Comparison of ENCODE assay signal across 9 cellular contexts in the genomic region with DNA sequence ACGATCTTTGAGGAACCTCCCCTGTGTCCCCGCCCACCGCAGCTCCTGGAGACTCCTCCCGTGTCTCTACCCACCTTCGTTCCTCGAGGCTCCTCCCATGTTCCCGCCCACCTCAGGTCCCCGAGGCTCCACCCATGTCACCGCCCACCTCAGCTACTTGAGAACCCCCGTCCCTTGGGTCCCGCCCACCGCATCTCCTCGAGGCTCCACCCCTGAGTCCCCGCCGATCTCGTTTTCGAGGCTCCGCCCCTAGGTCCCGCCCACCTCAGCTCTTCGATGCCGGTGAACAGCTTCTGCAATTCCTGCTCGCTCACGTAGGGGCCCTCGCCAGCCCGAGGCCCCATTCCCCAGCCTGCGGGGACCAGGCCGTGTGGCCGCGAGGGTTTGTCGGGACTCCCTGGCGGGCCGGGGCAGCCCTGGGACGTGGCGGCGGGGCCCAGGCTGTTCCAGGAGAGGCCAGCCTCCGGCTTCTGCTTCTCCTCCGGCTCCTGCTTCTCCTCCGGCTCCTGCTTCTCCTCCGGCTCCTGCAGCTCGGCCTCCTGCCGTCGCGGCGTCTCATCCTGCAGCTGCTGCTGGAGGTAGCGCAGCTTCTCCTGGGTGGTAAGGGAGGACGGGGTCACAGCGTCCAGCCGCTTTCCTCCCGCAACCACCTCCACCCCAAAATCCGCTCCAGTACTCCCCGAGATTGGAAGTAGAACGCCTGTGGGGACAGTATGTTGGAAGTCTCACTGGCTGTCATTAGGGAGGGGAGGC. TPM values are rescaled to one million over a fixed set of nuclear protein-coding genes. Genes with fewer than 3 reads are reported as not detected.
A peak's percentile ranks its signal among the peaks of the same experiment; 100 is the strongest.
DNase-seq lines count a peak whose midpoint lies in the region; ATAC-seq and TF ChIP-seq lines count a peak whose summit lies in the region.
"Had no signal": no experiment of that assay in that cellular context is flagged by ENCODE, and none has a peak within 500 bp of the region (broad histone marks: within the 10 kb centered on the region; RNA-seq: fewer than 3 reads in every experiment).

No MANE protein-coding gene starts in this region.

- H3K27ac ChIP-seq in psoas muscle = no peak overlapping the region

- no peaks in the 10 kb centered on the region for H3K9me3 ChIP-seq in psoas muscle

- no peak overlapping the region for H3K27ac Mint-ChIP-seq in activated CD4-positive, alpha-beta T cell treated with anti-CD3 and anti-CD28 coated beads, Interleukin-2, amount 10 ng/mL, durations not matched to agents 24 days and 14 days

- TF ChIP-seq POLR2A in erythroblast (IDR thresholded peaks at IDR 0.05; ENCODE audit: low read length) = no peak

- no peaks in the 10 kb centered on the region for H3K4me1 ChIP-seq in psoas muscle

- H3K36me3 ChIP-seq in psoas muscle (ENCODE audit: insufficient read depth in 1 of 2, low read depth in 1 of 2) = no peaks in the 10 kb centered on the region

- no peaks in the 10 kb centered on the region for H3K4me1 Mint-ChIP-seq in activated CD4-positive, alpha-beta T cell treated with anti-CD3 and anti-CD28 coated beads, Interleukin-2, amount 10 ng/mL, durations not matched to agents 24 days and 14 days

- H3K4me3 Mint-ChIP-seq in activated CD4-positive, alpha-beta T cell treated with anti-CD3 and anti-CD28 coated beads, Interleukin-2, amount 10 ng/mL, durations not matched to agents 24 days and 14 days = no peak overlapping the region

- H3K27me3 ChIP-seq in psoas muscle (ENCODE audit: insufficient read depth in 3 of 3, low read length in 2 of 3) = no peaks in the 10 kb centered on the region

- peaks cover 2% of the 10 kb centered on the region for H3K36me3 Mint-ChIP-seq in activated CD4-positive, alpha-beta T cell treated with anti-CD3 and anti-CD28 coated beads, Interleukin-2, amount 10 ng/mL, durations not matched to agents 24 days and 14 days (ENCODE audit: low read depth)

- H3K27me3 Mint-ChIP-seq in activated CD4-positive, alpha-beta T cell treated with anti-CD3 and anti-CD28 coated beads, Interleukin-2, amount 10 ng/mL, durations not matched to agents 24 days and 14 days = no peaks in the 10 kb centered on the region

- DNase-seq in HuH-7 (ENCODE audit: low spot score) = peak; percentile 87
- DNase-seq in activated CD4-positive, alpha-beta T cell treated with anti-CD3 and anti-CD28 coated beads, Interleukin-2, amount 10 ng/mL, durations not matched to agents 24 days and 14 days = peak; percentile 80
- peak; percentile 65 to 75 for DNase-seq in erythroblast (lab: John Stamatoyannopoulos, UW)
- peak; percentile 59 to 79 for DNase-seq in psoas muscle
- DNase-seq in globus pallidus (ENCODE audit: low spot score) = no peak
- DNase-seq in NCI-H510A treated with DMSO at 0.1 percent for 48 hours (lab: John Stamatoyannopoulos, UW) = no peak
- no peak for DNase-seq in inferior parietal cortex (ENCODE audit: extremely low spot score)

- peak overlapping the region; percentile 18 for H3K4me3 ChIP-seq in psoas muscle

- TF ChIP-seq CTCF in psoas muscle (IDR thresholded peaks at IDR 0.05) = no peak

- 39 to 48% (median 48%) methylated on average over 45 to 52 of the region's 52 CpGs for WGBS in psoas muscle, 3 donors

- ATAC-seq in psoas muscle (peak; percentile 40 to 75 (median 70)), HG02852 (IDR thresholded peaks at IDR 0.05; ENCODE audit: unreplicated experiment) (no peak)

- H3K9me3 Mint-ChIP-seq in activated CD4-positive, alpha-beta T cell treated with anti-CD3 and anti-CD28 coated beads, Interleukin-2, amount 10 ng/mL, durations not matched to agents 24 days and 14 days = no peaks in the 10 kb centered on the region

- intact Hi-C loops in activated CD4-positive, alpha-beta T cell treated with anti-CD3 and anti-CD28 coated beads, Interleukin-2, amount 10 ng/mL, durations not matched to agents 24 days and 14 days (cut with micrococcal nuclease) = no loop called here
- intact Hi-C loops in psoas muscle (cut with DNase I) = no loop called here

RNA-seq across cellular contexts. Expression of gene TSKS, which starts 16.7 kb away (rescaled TPM):
- 0.92 and 1.6 TPM in 2 replicates for total RNA-seq in activated CD4-positive, alpha-beta T cell treated with anti-CD3 and anti-CD28 coated beads, Interleukin-2, amount 10 ng/mL, durations not matched to agents 24 days and 14 days
- total RNA-seq in psoas muscle = under 1 TPM in 1 of 4 donors, not detected in 3; 0.24 TPM
- polyA plus RNA-seq in psoas muscle = under 1 TPM; 0.18 to 0.27 (median 0.18) TPM
- total RNA-seq: LHCN-M2 had no signal

RNA-seq across cellular contexts. Expression of gene AP2A1, which starts 20.4 kb away (rescaled TPM):
- total RNA-seq in activated CD4-positive, alpha-beta T cell treated with anti-CD3 and anti-CD28 coated beads, Interleukin-2, amount 10 ng/mL, durations not matched to agents 24 days and 14 days = 61.8 and 68.0 TPM in 2 replicates
- 100 to 1,000 TPM in 1 of 4 donors, 10 to 100 TPM in 3; 79.1 to 102 (median 84.3) TPM for total RNA-seq in psoas muscle
- 10 to 100 TPM; 58.2 to 81.7 (median 69.6) TPM for polyA plus RNA-seq in psoas muscle

RNA-seq across cellular contexts. Expression of gene CPT1C, which starts 55.5 kb away (rescaled TPM):
- 3.4 and 3.6 TPM in 2 replicates for total RNA-seq in activated CD4-positive, alpha-beta T cell treated with anti-CD3 and anti-CD28 coated beads, Interleukin-2, amount 10 ng/mL, durations not matched to agents 24 days and 14 days
- 1 to 10 TPM in 1 of 4 donors, under 1 TPM in 3; 0.53 to 1.2 (median 0.70) TPM for total RNA-seq in psoas muscle
- 1 to 10 TPM in 2 of 3 donors, under 1 TPM in 1; 0.34 to 1.1 (median 1.0) TPM for polyA plus RNA-seq in psoas muscle

RNA-seq across cellular contexts. Expression of gene ADM5, which starts 57.0 kb away (rescaled TPM):
- total RNA-seq in activated CD4-positive, alpha-beta T cell treated with anti-CD3 and anti-CD28 coated beads, Interleukin-2, amount 10 ng/mL, durations not matched to agents 24 days and 14 days = 8.4 and 8.6 TPM in 2 replicates
- total RNA-seq in psoas muscle = 1 to 10 TPM in 2 of 4 donors, under 1 TPM in 2; 0.58 to 1.5 (median 1.0) TPM
- under 1 TPM; 0.38 to 0.48 (median 0.41) TPM for polyA plus RNA-seq in psoas muscle

Comparison
In these comparisons a context has a peak if more than half of its experiments do, and no peak if none do; other contexts are left out.
1. DNase-seq: peak in HuH-7 (single experiment), activated CD4-positive, alpha-beta T cell treated with anti-CD3 and anti-CD28 coated beads, Interleukin-2, amount 10 ng/mL, durations not matched to agents 24 days and 14 days (single experiment), erythroblast (2 of 2) and psoas muscle (2 of 2); none in globus pallidus (single experiment), NCI-H510A treated with DMSO at 0.1 percent for 48 hours (single experiment) and inferior parietal cortex (single experiment).